ENCODE assay signal across 1 cellular context in genomic region chr21:37430184-37430821, GRCh38.
TF ChIP-seq lines count a peak whose summit lies in the region.

No MANE protein-coding gene starts in this region.

TF ChIP-seq in HepG2, 621 proteins besides CTCF, POLR2A, EP300 and RAD21 (continued from another document and continues in another):
- TF ChIP-seq, protein P1, sequence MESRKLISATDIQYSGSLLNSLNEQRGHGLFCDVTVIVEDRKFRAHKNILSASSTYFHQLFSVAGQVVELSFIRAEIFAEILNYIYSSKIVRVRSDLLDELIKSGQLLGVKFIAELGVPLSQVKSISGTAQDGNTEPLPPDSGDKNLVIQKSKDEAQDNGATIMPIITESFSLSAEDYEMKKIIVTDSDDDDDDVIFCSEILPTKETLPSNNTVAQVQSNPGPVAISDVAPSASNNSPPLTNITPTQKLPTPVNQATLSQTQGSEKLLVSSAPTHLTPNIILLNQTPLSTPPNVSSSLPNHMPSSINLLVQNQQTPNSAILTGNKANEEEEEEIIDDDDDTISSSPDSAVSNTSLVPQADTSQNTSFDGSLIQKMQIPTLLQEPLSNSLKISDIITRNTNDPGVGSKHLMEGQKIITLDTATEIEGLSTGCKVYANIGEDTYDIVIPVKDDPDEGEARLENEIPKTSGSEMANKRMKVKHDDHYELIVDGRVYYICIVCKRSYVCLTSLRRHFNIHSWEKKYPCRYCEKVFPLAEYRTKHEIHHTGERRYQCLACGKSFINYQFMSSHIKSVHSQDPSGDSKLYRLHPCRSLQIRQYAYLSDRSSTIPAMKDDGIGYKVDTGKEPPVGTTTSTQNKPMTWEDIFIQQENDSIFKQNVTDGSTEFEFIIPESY (CRISPR knock-in tag; IDR thresholded peaks at IDR 0.05) = peak; percentile 55; the same call in 1 of the 2 replicates
- no peak for TF ChIP-seq ZNF670 (CRISPR knock-in tag; IDR thresholded peaks at IDR 0.05; ENCODE audit: borderline replicate concordance)
- no peak for TF ChIP-seq HDAC2 (CRISPR knock-in tag; IDR thresholded peaks at IDR 0.05)
- TF ChIP-seq ZNF441 (CRISPR knock-in tag; IDR thresholded peaks at IDR 0.05; ENCODE audit: borderline replicate concordance) = no peak
- TF ChIP-seq, protein P2, sequence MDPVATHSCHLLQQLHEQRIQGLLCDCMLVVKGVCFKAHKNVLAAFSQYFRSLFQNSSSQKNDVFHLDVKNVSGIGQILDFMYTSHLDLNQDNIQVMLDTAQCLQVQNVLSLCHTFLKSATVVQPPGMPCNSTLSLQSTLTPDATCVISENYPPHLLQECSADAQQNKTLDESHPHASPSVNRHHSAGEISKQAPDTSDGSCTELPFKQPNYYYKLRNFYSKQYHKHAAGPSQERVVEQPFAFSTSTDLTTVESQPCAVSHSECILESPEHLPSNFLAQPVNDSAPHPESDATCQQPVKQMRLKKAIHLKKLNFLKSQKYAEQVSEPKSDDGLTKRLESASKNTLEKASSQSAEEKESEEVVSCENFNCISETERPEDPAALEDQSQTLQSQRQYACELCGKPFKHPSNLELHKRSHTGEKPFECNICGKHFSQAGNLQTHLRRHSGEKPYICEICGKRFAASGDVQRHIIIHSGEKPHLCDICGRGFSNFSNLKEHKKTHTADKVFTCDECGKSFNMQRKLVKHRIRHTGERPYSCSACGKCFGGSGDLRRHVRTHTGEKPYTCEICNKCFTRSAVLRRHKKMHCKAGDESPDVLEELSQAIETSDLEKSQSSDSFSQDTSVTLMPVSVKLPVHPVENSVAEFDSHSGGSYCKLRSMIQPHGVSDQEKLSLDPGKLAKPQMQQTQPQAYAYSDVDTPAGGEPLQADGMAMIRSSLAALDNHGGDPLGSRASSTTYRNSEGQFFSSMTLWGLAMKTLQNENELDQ (CRISPR knock-in tag; IDR thresholded peaks at IDR 0.05; ENCODE audit: borderline replicate concordance) = no peak
- TF ChIP-seq CEBPB (IDR thresholded peaks at IDR 0.05; ENCODE audit: borderline replicate concordance, low read depth, low read length) = peak; percentile 82; the same call in 1 of the 2 replicates
- TF ChIP-seq ZNF292 (CRISPR knock-in tag; IDR thresholded peaks at IDR 0.05; ENCODE audit: borderline replicate concordance, low read depth) = peak; percentile 90; the same call in 1 of the 2 replicates
- no peak for TF ChIP-seq ZBTB21 (CRISPR knock-in tag; IDR thresholded peaks at IDR 0.05)
- no peak for TF ChIP-seq SUZ12 (IDR thresholded peaks at IDR 0.05; ENCODE audit: low read depth, low read length)
- no peak for TF ChIP-seq ZFP36L2 (CRISPR knock-in tag; IDR thresholded peaks at IDR 0.05)
- TF ChIP-seq SAP130 (CRISPR knock-in tag; IDR thresholded peaks at IDR 0.05; ENCODE audit: low read depth) = peak; percentile 63; the same call in 1 of the 2 replicates
- TF ChIP-seq ZBTB34 (CRISPR knock-in tag; IDR thresholded peaks at IDR 0.05) = no peak
- TF ChIP-seq TAF1 (CRISPR knock-in tag; IDR thresholded peaks at IDR 0.05) = no peak
- TF ChIP-seq DRAP1 (CRISPR knock-in tag; IDR thresholded peaks at IDR 0.05) = no peak
- TF ChIP-seq FOSL2 (CRISPR knock-in tag; IDR thresholded peaks at IDR 0.05) = no peak
- TF ChIP-seq GABPB1 (CRISPR knock-in tag; IDR thresholded peaks at IDR 0.05) = no peak
- TF ChIP-seq, protein P3, sequence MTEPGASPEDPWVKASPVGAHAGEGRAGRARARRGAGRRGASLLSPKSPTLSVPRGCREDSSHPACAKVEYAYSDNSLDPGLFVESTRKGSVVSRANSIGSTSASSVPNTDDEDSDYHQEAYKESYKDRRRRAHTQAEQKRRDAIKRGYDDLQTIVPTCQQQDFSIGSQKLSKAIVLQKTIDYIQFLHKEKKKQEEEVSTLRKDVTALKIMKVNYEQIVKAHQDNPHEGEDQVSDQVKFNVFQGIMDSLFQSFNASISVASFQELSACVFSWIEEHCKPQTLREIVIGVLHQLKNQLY (CRISPR knock-in tag; IDR thresholded peaks at IDR 0.05) = no peak
- TF ChIP-seq MAFF (IDR thresholded peaks at IDR 0.05; ENCODE audit: low read depth, low read length) = no peak
- TF ChIP-seq SRF (IDR thresholded peaks at IDR 0.05; ENCODE audit: low read depth, low read length) = no peak
- no peak for TF ChIP-seq RBM22 (optimal IDR thresholded peaks at IDR 0.05; ENCODE audit: low read length)
- TF ChIP-seq MXD3 (CRISPR knock-in tag; IDR thresholded peaks at IDR 0.05) = no peak
- no peak for TF ChIP-seq RARG (CRISPR knock-in tag; IDR thresholded peaks at IDR 0.05; ENCODE audit: low read depth)
- TF ChIP-seq SMAD1 (CRISPR knock-in tag; IDR thresholded peaks at IDR 0.05; ENCODE audit: borderline replicate concordance, low read depth) = no peak
- no peak for TF ChIP-seq ZBTB20 (CRISPR knock-in tag; IDR thresholded peaks at IDR 0.05; ENCODE audit: borderline replicate concordance, low read depth)
- no peak for TF ChIP-seq CBX1 (IDR thresholded peaks at IDR 0.05; ENCODE audit: low read depth)
- no peak for TF ChIP-seq ZFAT (CRISPR knock-in tag; conservative IDR thresholded peaks at IDR 0.05)
- TF ChIP-seq NPAS2 (CRISPR knock-in tag; IDR thresholded peaks at IDR 0.05; ENCODE audit: borderline replicate concordance) = no peak
- TF ChIP-seq ZNF639 (CRISPR knock-in tag; conservative IDR thresholded peaks at IDR 0.05) = no peak
- TF ChIP-seq TGIF2 (CRISPR knock-in tag; IDR thresholded peaks at IDR 0.05) = peak; percentile 59; the same call in 1 of the 2 replicates
- no peak for TF ChIP-seq ZBTB2 (CRISPR knock-in tag; IDR thresholded peaks at IDR 0.05; ENCODE audit: low read depth)
- TF ChIP-seq HHEX (CRISPR knock-in tag; IDR thresholded peaks at IDR 0.05) = no peak
- TF ChIP-seq, protein P4, sequence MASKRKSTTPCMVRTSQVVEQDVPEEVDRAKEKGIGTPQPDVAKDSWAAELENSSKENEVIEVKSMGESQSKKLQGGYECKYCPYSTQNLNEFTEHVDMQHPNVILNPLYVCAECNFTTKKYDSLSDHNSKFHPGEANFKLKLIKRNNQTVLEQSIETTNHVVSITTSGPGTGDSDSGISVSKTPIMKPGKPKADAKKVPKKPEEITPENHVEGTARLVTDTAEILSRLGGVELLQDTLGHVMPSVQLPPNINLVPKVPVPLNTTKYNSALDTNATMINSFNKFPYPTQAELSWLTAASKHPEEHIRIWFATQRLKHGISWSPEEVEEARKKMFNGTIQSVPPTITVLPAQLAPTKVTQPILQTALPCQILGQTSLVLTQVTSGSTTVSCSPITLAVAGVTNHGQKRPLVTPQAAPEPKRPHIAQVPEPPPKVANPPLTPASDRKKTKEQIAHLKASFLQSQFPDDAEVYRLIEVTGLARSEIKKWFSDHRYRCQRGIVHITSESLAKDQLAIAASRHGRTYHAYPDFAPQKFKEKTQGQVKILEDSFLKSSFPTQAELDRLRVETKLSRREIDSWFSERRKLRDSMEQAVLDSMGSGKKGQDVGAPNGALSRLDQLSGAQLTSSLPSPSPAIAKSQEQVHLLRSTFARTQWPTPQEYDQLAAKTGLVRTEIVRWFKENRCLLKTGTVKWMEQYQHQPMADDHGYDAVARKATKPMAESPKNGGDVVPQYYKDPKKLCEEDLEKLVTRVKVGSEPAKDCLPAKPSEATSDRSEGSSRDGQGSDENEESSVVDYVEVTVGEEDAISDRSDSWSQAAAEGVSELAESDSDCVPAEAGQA (IDR thresholded peaks at IDR 0.05; ENCODE audit: low read depth) = no peak
- TF ChIP-seq, protein P4 (CRISPR knock-in tag; IDR thresholded peaks at IDR 0.05; ENCODE audit: borderline replicate concordance) = no peak
- TF ChIP-seq ERF (CRISPR knock-in tag; IDR thresholded peaks at IDR 0.05) = no peak
- TF ChIP-seq JUND (CRISPR knock-in tag; IDR thresholded peaks at IDR 0.05) = no peak
- TF ChIP-seq ZNF121 (CRISPR knock-in tag; IDR thresholded peaks at IDR 0.05) = no peak
- no peak for TF ChIP-seq IRX3 (CRISPR knock-in tag; IDR thresholded peaks at IDR 0.05; ENCODE audit: borderline replicate concordance, low read depth)
- TF ChIP-seq ZNF724P (CRISPR knock-in tag; IDR thresholded peaks at IDR 0.05; ENCODE audit: borderline replicate concordance) = no peak
- no peak for TF ChIP-seq CREM (IDR thresholded peaks at IDR 0.05)
- no peak for TF ChIP-seq CREM (CRISPR knock-in tag; IDR thresholded peaks at IDR 0.05)
- no peak for TF ChIP-seq ZNF136 (CRISPR knock-in tag; IDR thresholded peaks at IDR 0.05; ENCODE audit: low read depth)
- TF ChIP-seq SALL1 (CRISPR knock-in tag; IDR thresholded peaks at IDR 0.05) = peak; percentile 43
- TF ChIP-seq ZNF34 (CRISPR knock-in tag; IDR thresholded peaks at IDR 0.05; ENCODE audit: borderline replicate concordance) = no peak
- TF ChIP-seq PRDM10 (CRISPR knock-in tag; IDR thresholded peaks at IDR 0.05; ENCODE audit: low read depth) = no peak
- no peak for TF ChIP-seq ZNF773 (CRISPR knock-in tag; IDR thresholded peaks at IDR 0.05; ENCODE audit: borderline replicate concordance)
- no peak for TF ChIP-seq ZFYVE20 (CRISPR knock-in tag; IDR thresholded peaks at IDR 0.05; ENCODE audit: borderline replicate concordance, low read depth)
